13 cellular contexts compared by ENCODE assay signal in genomic region chr2:19850056-19850455, GRCh38. TPM values are rescaled to one million over a fixed set of nuclear protein-coding genes. Genes with fewer than 3 reads are reported as not detected.
DNase-seq lines count a peak whose midpoint lies in the region; ATAC-seq and TF ChIP-seq lines count a peak whose summit lies in the region.
"Had no signal": no experiment of that assay in that cellular context is flagged by ENCODE, and none has a peak within 500 bp of the region (broad histone marks: within the 10 kb centered on the region; RNA-seq: fewer than 3 reads in every experiment).

No MANE protein-coding gene starts in this region.

- no peak overlapping the region for H2BK5ac ChIP-seq in neuronal stem cell (ENCODE audit: low read length)

- H2BK12ac ChIP-seq in neuronal stem cell (ENCODE audit: low read length), result no peak overlapping the region

- H2BK15ac ChIP-seq in neuronal stem cell (ENCODE audit: low read length), result no peak overlapping the region

- H2AK5ac ChIP-seq in neuronal stem cell (ENCODE audit: low read depth, low read length), result peak overlapping the region; percentile 28

- no peaks in the 10 kb centered on the region for H3K4me1 ChIP-seq in RWPE2 (ENCODE audit: insufficient read depth, poor library complexity, severe bottlenecking)
- H3K4me1 ChIP-seq in neuronal stem cell (ENCODE audit: control insufficient read depth in 2 of 2, insufficient read depth in 1 of 2, low read depth in 1 of 2, low read length in 2 of 2), result peaks cover 0 to 6% of the 10 kb centered on the region in 2 donors
- H3K4me1 ChIP-seq in gastrocnemius medialis, result peaks cover 0 to 1% of the 10 kb centered on the region in 2 donors

- TF ChIP-seq CTCF in RWPE2 (IDR thresholded peaks at IDR 0.05; ENCODE audit: poor library complexity, severe bottlenecking) (no peak), epithelial cell of esophagus (IDR thresholded peaks at IDR 0.05; ENCODE audit: insufficient read depth, low read depth, low read length, missing control alignments) (no peak), gastrocnemius medialis (IDR thresholded peaks at IDR 0.05 in 4 of 5, conservative IDR thresholded peaks at IDR 0.05 in 1 of 5) (no peak)

- in situ Hi-C loops in gastrocnemius medialis (cut with MboI; ENCODE audit: low sequenced_read_pairs in 4 of 4), result loop anchor here (10.0 to 25.0 kb wide), 5 partner anchors 485 to 1463 kb away; no protein-coding TSS in a partner anchor

- no peak overlapping the region for H3K18ac ChIP-seq in neuronal stem cell (ENCODE audit: low read length)

- no peaks in the 10 kb centered on the region for H3K79me1 ChIP-seq in neuronal stem cell (ENCODE audit: low read depth, low read length)

- H3K27ac ChIP-seq in RWPE2 (ENCODE audit: poor library complexity, severe bottlenecking) (no peak overlapping the region), neuronal stem cell (replicated peaks; ENCODE audit: low read length) (no peak overlapping the region), gastrocnemius medialis (no peak overlapping the region)
- H3K27ac ChIP-seq: 22Rv1, GM23248 had no signal

- no peak overlapping the region for H3K9ac ChIP-seq in neuronal stem cell (ENCODE audit: low read depth, low read length, poor library complexity)
- H3K9ac ChIP-seq: GM23248 had no signal

- ATAC-seq in RWPE2 (ENCODE audit: low read depth) (peak; percentile 61; the same call in 2 of the 3 replicates), gastrocnemius medialis (no peak), HG03280 (IDR thresholded peaks at IDR 0.05; ENCODE audit: unreplicated experiment) (no peak)

- no peak overlapping the region for H2AFZ ChIP-seq in neuronal stem cell (ENCODE audit: low read length)
- H2AFZ ChIP-seq: GM23248 had no signal

- no peak overlapping the region for H3K4ac ChIP-seq in neuronal stem cell (ENCODE audit: low read length)

- no peaks in the 10 kb centered on the region for H3K9me3 ChIP-seq in RWPE2 (ENCODE audit: severe bottlenecking)
- no peaks in the 10 kb centered on the region for H3K9me3 ChIP-seq in neuronal stem cell (replicated peaks in 1 of 2; ENCODE audit: control insufficient read depth in 2 of 2, insufficient read depth in 1 of 2, low read depth in 1 of 2, low read length in 2 of 2)
- H3K9me3 ChIP-seq in gastrocnemius medialis, result no peaks in the 10 kb centered on the region
- H3K9me3 ChIP-seq: Caco-2 had no signal

- no peak overlapping the region for H2BK120ac ChIP-seq in neuronal stem cell (ENCODE audit: low read depth, low read length)

- TF ChIP-seq POLR2A in gastrocnemius medialis (IDR thresholded peaks at IDR 0.05), result no peak

- no peak overlapping the region for H4K91ac ChIP-seq in neuronal stem cell (ENCODE audit: low read depth, low read length, poor library complexity)

- H3K14ac ChIP-seq in neuronal stem cell (ENCODE audit: low read length), result no peak overlapping the region

- H3K4me2 ChIP-seq in neuronal stem cell (ENCODE audit: insufficient read depth, low read length, poor library complexity, severe bottlenecking), result no peak overlapping the region

- no peak overlapping the region for H3K23ac ChIP-seq in neuronal stem cell (ENCODE audit: low read depth, low read length, poor library complexity)

- intact Hi-C loops in gastrocnemius medialis (cut with DNase I; ENCODE audit: low total_unique reads), result no loop called here

- DNase-seq in activated CD8-positive, alpha-beta memory T cell treated with anti-CD3 and anti-CD28 coated beads for 24 hours, result peak; percentile 28
- no peak for DNase-seq in activated CD8-positive, alpha-beta memory T cell treated with anti-CD3 and anti-CD28 coated beads, Interleukin-2, amount 50 U/mL, for 4 hours
- DNase-seq in RWPE2 (ENCODE audit: low spot score), result no peak
- DNase-seq in epithelial cell of esophagus (ENCODE audit: low read depth), result peak; percentile 27
- no peak for DNase-seq in neuronal stem cell (ENCODE audit: low spot score)
- no peak for DNase-seq in KG1 (lab: John Stamatoyannopoulos, UW)
- DNase-seq in gastrocnemius medialis, result no peak
- DNase-seq: Caco-2; CD8-positive, alpha-beta memory T cell; DMS53; GM23248 had no signal

- H3K36me3 ChIP-seq in RWPE2 (ENCODE audit: low read depth) (no peaks in the 10 kb centered on the region), neuronal stem cell (replicated peaks in 1 of 2; ENCODE audit: control insufficient read depth in 2 of 2, insufficient read depth in 2 of 2, low read length in 2 of 2) (no peaks in the 10 kb centered on the region), gastrocnemius medialis (no peaks in the 10 kb centered on the region)

- H3K27me3 ChIP-seq in RWPE2 (ENCODE audit: insufficient read depth, poor library complexity, severe bottlenecking) (no peaks in the 10 kb centered on the region), neuronal stem cell (ENCODE audit: control insufficient read depth in 3 of 3, insufficient read depth in 3 of 3, low read depth in 1 of 3, low read length in 3 of 3) (peaks cover 0 to 11% (median 0%) of the 10 kb centered on the region in 3 experiments), gastrocnemius medialis (no peaks in the 10 kb centered on the region)

- H4K8ac ChIP-seq in neuronal stem cell (ENCODE audit: low read depth, low read length), result no peak overlapping the region

- H3K4me3 ChIP-seq in RWPE2 (ENCODE audit: severe bottlenecking) (no peak overlapping the region), epithelial cell of esophagus (ENCODE audit: low read length) (no peak overlapping the region), neuronal stem cell (ENCODE audit: low read length in 2 of 2) (no peak overlapping the region), gastrocnemius medialis (no peak overlapping the region)
- H3K4me3 ChIP-seq: GM23248 had no signal

- no CpG with 5 or more reads among the region's 8 CpGs for WGBS in neuronal stem cell (ENCODE audit: extremely low coverage in 2 of 2, insufficient read length in 2 of 2, insufficient replicate concordance in 1 of 2), 2 donors

RNA-seq across cellular contexts. Expression of gene TTC32, which starts 51.7 kb away (rescaled TPM):
- 41.4 TPM for polyA plus RNA-seq in neuronal stem cell (2013, experiment 1 of 2)
- polyA plus RNA-seq in neuronal stem cell (2013, experiment 2 of 2), result 42.4 TPM
- 10 to 100 TPM in 2 of 4 donors, 1 to 10 TPM in 2; 6.6 to 19.6 (median 10.7) TPM for total RNA-seq in gastrocnemius medialis

Comparison
In these comparisons a context has a peak if more than half of its experiments do, and no peak if none do; other contexts are left out.
1. DNase-seq: peak in activated CD8-positive, alpha-beta memory T cell treated with anti-CD3 and anti-CD28 coated beads for 24 hours (single experiment) and epithelial cell of esophagus (single experiment); none in activated CD8-positive, alpha-beta memory T cell treated with anti-CD3 and anti-CD28 coated beads, Interleukin-2, amount 50 U/mL, for 4 hours (single experiment), RWPE2 (single experiment), neuronal stem cell (single experiment), KG1 (single experiment) and gastrocnemius medialis (0 of 2).